In genomic region chr18:54117853-54118773, GRCh38 we compare ENCODE assay signal across 33 cellular contexts.
DNase-seq lines count a peak whose midpoint lies in the region; ATAC-seq, FAIRE-seq and TF ChIP-seq lines count a peak whose summit lies in the region.
"Had no signal": no experiment of that assay in that cellular context is flagged by ENCODE, and none has a peak within 500 bp of the region (broad histone marks: within the 10 kb centered on the region; RNA-seq: fewer than 3 reads in every experiment).

No MANE protein-coding gene starts in this region.

- peak; percentile 51 for ATAC-seq in HG02610 (IDR thresholded peaks at IDR 0.05; ENCODE audit: unreplicated experiment)
- peak; percentile 46 to 84 (median 81) for ATAC-seq in pancreas
- ATAC-seq: activated CD4-positive, alpha-beta T cell treated with anti-CD3 and anti-CD28 coated beads for 36 hours; activated CD8-positive, alpha-beta T cell treated with anti-CD3 and anti-CD28 coated beads, Interleukin-2, amount 10 ng/mL, durations not matched to agents 7 days and 5 days; heart left ventricle; lower lobe of right lung; naive thymus-derived CD8-positive, alpha-beta T cell had no signal

- no peak for TF ChIP-seq CTCF in fibroblast of pulmonary artery (IDR thresholded peaks at IDR 0.05; ENCODE audit: low read length, missing control alignments)
- TF ChIP-seq CTCF in pancreas (IDR thresholded peaks at IDR 0.05), result no peak
- TF ChIP-seq CTCF in right atrium auricular region (IDR thresholded peaks at IDR 0.05), result no peak

- H3K9ac ChIP-seq in adipocyte (ENCODE audit: low read length), result no peak overlapping the region

- H3K9me3 ChIP-seq in adipocyte (ENCODE audit: control insufficient read depth, low read length) (no peaks in the 10 kb centered on the region), pancreas (no peaks in the 10 kb centered on the region), right atrium auricular region (no peaks in the 10 kb centered on the region)
- H3K9me3 ChIP-seq: breast epithelium, heart left ventricle, lower lobe of right lung, Peyer's patch, tibial artery, vagina had no signal

- no peaks in the 10 kb centered on the region for H3K27me3 ChIP-seq in adipocyte (replicated peaks; ENCODE audit: control insufficient read depth, insufficient read depth, low read length)
- no peaks in the 10 kb centered on the region for H3K27me3 ChIP-seq in pancreas
- H3K27me3 ChIP-seq in right atrium auricular region, result no peaks in the 10 kb centered on the region
- H3K27me3 ChIP-seq: breast epithelium, Peyer's patch, tibial artery, vagina had no signal

- 45 to 52% methylated on average over 9 of the region's 9 CpGs for WGBS in pancreas, 2 donors

- DNase-seq in adipocyte (ENCODE audit: low read depth), result peak; percentile 51
- DNase-seq in fibroblast of pulmonary artery (ENCODE audit: low read depth), result peak; percentile 26
- DNase-seq in pancreas, result peak in 3 of 6 donors; percentile 32 to 70 (median 35)
- no peak for DNase-seq in NCI-H774 (lab: John Stamatoyannopoulos, UW)
- no peak for DNase-seq in right atrium auricular region (ENCODE audit: low spot score)
- DNase-seq in AML-193 (lab: John Stamatoyannopoulos, UW), result no peak
- DNase-seq: activated CD4-positive, alpha-beta T cell treated with anti-CD3 and anti-CD28 coated beads for 36 hours; activated CD8-positive, alpha-beta T cell treated with anti-CD3 and anti-CD28 coated beads, Interleukin-2, amount 10 ng/mL, durations not matched to agents 7 days and 5 days; activated naive CD4-positive, alpha-beta T cell treated with anti-CD3 and anti-CD28 coated beads, Interleukin-2, amount 50 U/mL, for 16 hours; activated T-cell treated with anti-CD3 and anti-CD28 coated beads for 4 hours; COR-L47; DMS53; heart left ventricle; HFFc6; KG1; lower lobe of right lung; MM.1S; naive thymus-derived CD8-positive, alpha-beta T cell; NCI-H1105 treated with DMSO at 0.1 percent for 48 hours; NCI-H187 treated with DMSO at 0.1 percent for 48 hours; NCI-H2171 treated with DMSO at 0.1 percent for 48 hours; NCI-H510A treated with DMSO at 0.1 percent for 48 hours; occipital lobe; Peyer's patch; SHP77 treated with DMSO at 0.1 percent for 48 hours; stimulated activated CD4-positive, alpha-beta T cell treated with anti-CD3 and anti-CD28 coated beads, Interleukin-15, amount 100 ng/mL, for 24 hours; stimulated activated CD4-positive, alpha-beta T cell treated with anti-CD3 and anti-CD28 coated beads, Interleukin-4, amount 100 ng/mL, for 4 hours; T-helper 2 cell; tibial artery had no signal

- FAIRE-seq in pancreas (lab: Jason Lieb, UNC), result no peak

- H3K4me3 ChIP-seq in adipocyte (ENCODE audit: low read length), result no peak overlapping the region
- H3K4me3 ChIP-seq in fibroblast of pulmonary artery (replicated peaks; ENCODE audit: low read depth, low read length), result no peak overlapping the region
- H3K4me3 ChIP-seq in pancreas, result no peak overlapping the region
- H3K4me3 ChIP-seq in right atrium auricular region, result no peak overlapping the region
- H3K4me3 ChIP-seq: breast epithelium, heart left ventricle, lower lobe of right lung, Peyer's patch, tibial artery, vagina had no signal

- H3K4me1 ChIP-seq in adipocyte (ENCODE audit: control insufficient read depth, insufficient read depth, low read length) (peaks cover 23% of the 10 kb centered on the region), pancreas (no peaks in the 10 kb centered on the region), right atrium auricular region (no peaks in the 10 kb centered on the region)
- H3K4me1 ChIP-seq: breast epithelium, lower lobe of right lung, Peyer's patch had no signal

- H3K36me3 ChIP-seq in adipocyte (ENCODE audit: control insufficient read depth, insufficient read depth, low read length, severe bottlenecking), result no peaks in the 10 kb centered on the region
- H3K36me3 ChIP-seq in pancreas, result no peaks in the 10 kb centered on the region
- H3K36me3 ChIP-seq in right atrium auricular region, result no peaks in the 10 kb centered on the region
- H3K36me3 ChIP-seq: breast epithelium, heart left ventricle, lower lobe of right lung, Peyer's patch, tibial artery, vagina had no signal

- no peak overlapping the region for H3K27ac ChIP-seq in pancreas
- H3K27ac ChIP-seq in right atrium auricular region, result no peak overlapping the region
- H3K27ac ChIP-seq: breast epithelium, C4-2B, heart left ventricle, lower lobe of right lung, Peyer's patch, tibial artery, vagina had no signal

- intact Hi-C loops in pancreas (cut with DNase I), result no loop called here

Comparison
In these comparisons a context has a peak if more than half of its experiments do, and no peak if none do; other contexts are left out.
1. DNase-seq: peak in adipocyte (single experiment) and fibroblast of pulmonary artery (single experiment); none in NCI-H774 (single experiment), right atrium auricular region (single experiment) and AML-193 (0 of 2).